ENCODE assay signal across 3 cellular contexts in the genomic region with DNA sequence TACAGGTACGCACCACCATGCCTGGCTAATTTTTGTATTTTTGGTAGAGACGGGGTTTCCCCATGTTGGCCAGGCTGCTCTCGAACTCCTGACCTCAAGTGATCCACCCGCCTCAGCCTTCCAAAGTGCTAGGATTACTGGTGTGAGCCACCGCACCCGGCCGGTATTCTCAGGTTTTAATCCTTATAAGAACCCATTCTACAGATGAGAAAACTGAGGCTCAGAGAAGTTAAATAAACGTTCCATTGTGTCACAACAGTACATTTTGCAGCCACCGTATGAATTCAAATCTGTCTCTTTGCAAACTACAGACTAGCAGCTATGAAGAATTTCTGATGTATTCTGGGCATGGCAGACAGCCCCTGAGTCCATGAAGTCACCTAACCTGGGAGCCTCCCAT.
TF ChIP-seq lines count a peak whose summit lies in the region.

No MANE protein-coding gene starts in this region.

TF ChIP-seq in A549, 52 proteins besides CTCF, POLR2A, EP300 and RAD21:
- 0 out of 2 replicates have a peak, but pooled peaks have one; percentile 62 for TF ChIP-seq KDM1A (IDR thresholded peaks at IDR 0.05; ENCODE audit: low read depth)
TF ChIP-seq in A549: peak in this region for 1; not testable (repeated sequence) for 51.

TF ChIP-seq in K562, 482 proteins besides CTCF, POLR2A, EP300 and RAD21:
- TF ChIP-seq BCOR (IDR thresholded peaks at IDR 0.05) (peak; percentile 68; the same call in 1 of the 2 replicates), ADNP (tag; IDR thresholded peaks at IDR 0.05) (peak; percentile 57; the same call in 1 of the 2 replicates), HDAC2 (IDR thresholded peaks at IDR 0.05) (peak; percentile 23; the same call in 1 of the 2 replicates), RBM25 (IDR thresholded peaks at IDR 0.05; ENCODE audit: low read depth, low read length, severe bottlenecking) (peak; percentile 64)
TF ChIP-seq in K562: peak in this region for 4; not testable (repeated sequence) for 478.

TF ChIP-seq in HepG2, 621 proteins besides CTCF, POLR2A, EP300 and RAD21:
- TF ChIP-seq KDM1A (CRISPR knock-in tag; IDR thresholded peaks at IDR 0.05) = 0 out of 2 replicates have a peak, but pooled peaks have one; percentile 52
- peak; percentile 94 for TF ChIP-seq CHD4 (IDR thresholded peaks at IDR 0.05; ENCODE audit: borderline replicate concordance, low read length)
- TF ChIP-seq ADNP (CRISPR knock-in tag; IDR thresholded peaks at IDR 0.05) = 0 out of 2 replicates have a peak, but pooled peaks have one; percentile 30
- TF ChIP-seq ZMYM3 (CRISPR knock-in tag; IDR thresholded peaks at IDR 0.05) = peak; percentile 79; the same call in 1 of the 2 replicates
- 0 out of 2 replicates have a peak, but pooled peaks have one; percentile 21 for TF ChIP-seq ZNF3 (CRISPR knock-in tag; IDR thresholded peaks at IDR 0.05)
- TF ChIP-seq ZNF629 (CRISPR knock-in tag; conservative IDR thresholded peaks at IDR 0.05) = peak; percentile 96
